ENCODE assay signal across 10 cellular contexts in genomic region chr13:49641810-49642291, GRCh38. TPM values are rescaled to one million over a fixed set of nuclear protein-coding genes. Genes with fewer than 3 reads are reported as not detected.
DNase-seq lines count a peak whose midpoint lies in the region; ATAC-seq and TF ChIP-seq lines count a peak whose summit lies in the region.
"Had no signal": no experiment of that assay in that cellular context is flagged by ENCODE, and none has a peak within 500 bp of the region (broad histone marks: within the 10 kb centered on the region; RNA-seq: fewer than 3 reads in every experiment).

No MANE protein-coding gene starts in this region.

- no peak for TF ChIP-seq CTCF in HFF-Myc (IDR thresholded peaks at IDR 0.05; ENCODE audit: low read depth, low read length, missing control alignments)
- TF ChIP-seq CTCF in activated B cell treated with CpG ODN at 0.5 μM for 24 hours (IDR thresholded peaks at IDR 0.05) = no peak
- TF ChIP-seq CTCF in left ventricle myocardium inferior (IDR thresholded peaks at IDR 0.05; ENCODE audit: borderline replicate concordance) = no peak
- TF ChIP-seq CTCF in spleen (IDR thresholded peaks at IDR 0.05 in 8 of 11, conservative IDR thresholded peaks at IDR 0.05 in 3 of 11) = no peak

- intact Hi-C loops in activated B cell treated with CpG ODN at 0.5 μM for 24 hours (cut with micrococcal nuclease) = loop anchor here (2.0 kb wide), 1 partner anchor 13 kb away; the partner anchor contains the start of gene ARL11
- intact Hi-C loops in left ventricle myocardium inferior (cut with micrococcal nuclease) = no loop called here
- intact Hi-C loops in spleen (cut with DNase I; ENCODE audit: low total_unique reads) = no loop called here

- POLR2A ChIA-PET in activated B cell treated with CpG ODN at 0.5 μM for 24 hours (lab: Charles Lee) = interaction anchor here (1.0 to 1.8 kb wide), 2 partner anchors 10 to 14 kb away, joined by 3 to 6 read pairs; partner anchors contain the start of gene ARL11
- POLR2A ChIA-PET in naive thymus-derived CD8-positive, alpha-beta T cell (lab: Charles Lee) = no interaction called here

- H3K9me3 Mint-ChIP-seq in activated B cell treated with CpG ODN at 0.5 μM for 24 hours = no peaks in the 10 kb centered on the region
- H3K9me3 Mint-ChIP-seq in naive thymus-derived CD8-positive, alpha-beta T cell = no peaks in the 10 kb centered on the region
- H3K9me3 Mint-ChIP-seq: activated T-helper 2 cell treated with anti-CD3 and anti-CD28 coated beads, Interferon-gamma antibody, Interleukin-2, Interleukin-4, amounts not matched to agents 10 μg/mL and 5 μg/mL and 100 μg/mL, durations not matched to agents 14 hours and 24 hours and 36 hours had no signal

- H3K4me1 Mint-ChIP-seq in activated B cell treated with CpG ODN at 0.5 μM for 24 hours = peaks cover 34% of the 10 kb centered on the region
- H3K4me1 Mint-ChIP-seq in naive thymus-derived CD8-positive, alpha-beta T cell = peaks cover 6 to 55% (median 14%) of the 10 kb centered on the region in 4 donors

- WGBS in spleen, 5 donors = 49 to 75% (median 54%) methylated on average over 4 of the region's 4 CpGs

- peak overlapping the region; percentile 30 for H3K27ac ChIP-seq in left ventricle myocardium inferior (replicated peaks)
- H3K27ac ChIP-seq in spleen = peak overlapping the region in 7 of 8 donors; percentile 4 to 91 (median 73)
- H3K27ac ChIP-seq: SJSA1 had no signal

- peaks cover 6% of the 10 kb centered on the region for H3K36me3 Mint-ChIP-seq in activated B cell treated with CpG ODN at 0.5 μM for 24 hours (ENCODE audit: low read depth)
- no peaks in the 10 kb centered on the region for H3K36me3 Mint-ChIP-seq in naive thymus-derived CD8-positive, alpha-beta T cell

- no peaks in the 10 kb centered on the region for H3K4me1 ChIP-seq in left ventricle myocardium inferior
- H3K4me1 ChIP-seq in spleen = peaks cover 3 to 70% (median 33%) of the 10 kb centered on the region in 6 donors
- H3K4me1 ChIP-seq: SJSA1 had no signal

- peak overlapping the region; percentile 24 for H3K4me3 Mint-ChIP-seq in activated B cell treated with CpG ODN at 0.5 μM for 24 hours
- H3K4me3 Mint-ChIP-seq in naive thymus-derived CD8-positive, alpha-beta T cell = peak overlapping the region in 1 of 10 donors; percentile 58

- H3K27me3 ChIP-seq in left ventricle myocardium inferior (ENCODE audit: low read depth) (no peaks in the 10 kb centered on the region), spleen (replicated peaks in 1 of 7) (no peaks in the 10 kb centered on the region)
- H3K27me3 ChIP-seq: SJSA1 had no signal

- no peak for TF ChIP-seq POLR2A in spleen (IDR thresholded peaks at IDR 0.05)

- H3K27ac Mint-ChIP-seq in activated B cell treated with CpG ODN at 0.5 μM for 24 hours = no peak overlapping the region
- H3K27ac Mint-ChIP-seq in naive thymus-derived CD8-positive, alpha-beta T cell = peak overlapping the region in 2 of 10 donors; percentile 13 to 51
- H3K27ac Mint-ChIP-seq: activated T-helper 2 cell treated with anti-CD3 and anti-CD28 coated beads, Interferon-gamma antibody, Interleukin-2, Interleukin-4, amounts not matched to agents 10 μg/mL and 5 μg/mL and 100 μg/mL, durations not matched to agents 14 hours and 24 hours and 36 hours had no signal

- DNase-seq in HFF-Myc (ENCODE audit: extremely low read depth, low read depth) (peak; percentile 38), activated B cell treated with CpG ODN at 0.5 μM for 24 hours (no peak), left ventricle myocardium inferior (peak; percentile 46), spleen (peak; percentile 84)
- no peak for DNase-seq in stimulated activated CD4-positive, alpha-beta T cell treated with anti-CD3 and anti-CD28 coated beads, Interleukin-4, amount 100 ng/mL, for 24 hours
- DNase-seq in naive thymus-derived CD8-positive, alpha-beta T cell = no peak
- no peak for DNase-seq in stimulated activated naive CD4-positive, alpha-beta T cell (lab: John Stamatoyannopoulos, UW)

- no peaks in the 10 kb centered on the region for H3K27me3 Mint-ChIP-seq in activated B cell treated with CpG ODN at 0.5 μM for 24 hours
- H3K27me3 Mint-ChIP-seq in naive thymus-derived CD8-positive, alpha-beta T cell = no peaks in the 10 kb centered on the region

- no peaks in the 10 kb centered on the region for H3K36me3 ChIP-seq in left ventricle myocardium inferior
- H3K36me3 ChIP-seq in spleen = peaks cover 0 to 8% (median 0%) of the 10 kb centered on the region in 6 donors
- H3K36me3 ChIP-seq: SJSA1 had no signal

- H3K9me3 ChIP-seq in left ventricle myocardium inferior (replicated peaks) = no peaks in the 10 kb centered on the region
- no peaks in the 10 kb centered on the region for H3K9me3 ChIP-seq in spleen
- H3K9me3 ChIP-seq: SJSA1 had no signal

- ATAC-seq in activated B cell treated with CpG ODN at 0.5 μM for 24 hours (ENCODE audit: low read depth) = no peak
- no peak for ATAC-seq in GM21360 (IDR thresholded peaks at IDR 0.05; ENCODE audit: unreplicated experiment)
- ATAC-seq in naive thymus-derived CD8-positive, alpha-beta T cell = no peak

- CTCF ChIA-PET in activated B cell treated with CpG ODN at 0.5 μM for 24 hours (lab: Charles Lee) = no interaction called here

- H3K4me3 ChIP-seq in HFF-Myc (replicated peaks; ENCODE audit: low read depth, low read length) = no peak overlapping the region
- peak overlapping the region; percentile 41 for H3K4me3 ChIP-seq in left ventricle myocardium inferior
- H3K4me3 ChIP-seq in spleen = peak overlapping the region in 3 of 8 donors; percentile 24 to 44 (median 25)
- H3K4me3 ChIP-seq: SJSA1 had no signal

RNA-seq across cellular contexts. Expression of gene ARL11, which starts 13.5 kb away (rescaled TPM):
- 9.5 and 10.7 TPM in 2 replicates for total RNA-seq in activated B cell treated with CpG ODN at 0.5 μM for 24 hours
- total RNA-seq in left ventricle myocardium inferior = 0.52 TPM
- 10 to 100 TPM in 5 of 7 donors, 1 to 10 TPM in 2; 8.5 to 15.7 (median 11.7) TPM for total RNA-seq in spleen
- polyA plus RNA-seq in spleen = 10 to 100 TPM in 1 of 3 donors, 1 to 10 TPM in 2; 4.7 to 11.8 (median 8.8) TPM
- total RNA-seq in naive thymus-derived CD8-positive, alpha-beta T cell = 1 to 10 TPM; 1.7 TPM
- polyA plus RNA-seq in naive thymus-derived CD8-positive, alpha-beta T cell = under 1 TPM; 0.15 to 0.68 (median 0.16) TPM

RNA-seq across cellular contexts. Expression of gene EBPL, which starts 49.4 kb away (rescaled TPM):
- 20.0 and 22.4 TPM in 2 replicates for total RNA-seq in activated B cell treated with CpG ODN at 0.5 μM for 24 hours
- total RNA-seq in left ventricle myocardium inferior = 6.0 TPM
- 10 to 100 TPM; 20.1 to 69.4 (median 26.2) TPM for total RNA-seq in spleen
- 10 to 100 TPM; 31.5 to 46.1 (median 36.1) TPM for polyA plus RNA-seq in spleen
- total RNA-seq in naive thymus-derived CD8-positive, alpha-beta T cell = 10 to 100 TPM; 27.0 to 31.2 TPM
- 10 to 100 TPM; 57.0 to 76.5 (median 63.3) TPM for polyA plus RNA-seq in naive thymus-derived CD8-positive, alpha-beta T cell

RNA-seq across cellular contexts. Expression of gene RCBTB1, which starts 56.5 kb away (rescaled TPM):
- total RNA-seq in activated B cell treated with CpG ODN at 0.5 μM for 24 hours (19.7 and 22.6 TPM in 2 replicates), left ventricle myocardium inferior (21.6 TPM), spleen (10 to 100 TPM; 19.4 to 30.9 (median 29.3) TPM)
- 10 to 100 TPM in 2 of 3 donors, 1 to 10 TPM in 1; 10.0 to 13.7 (median 10.3) TPM for polyA plus RNA-seq in spleen
- total RNA-seq in naive thymus-derived CD8-positive, alpha-beta T cell = 10 to 100 TPM; 23.4 to 27.0 TPM
- 1 to 10 TPM; 6.7 to 8.4 (median 7.9) TPM for polyA plus RNA-seq in naive thymus-derived CD8-positive, alpha-beta T cell

Comparison
In these comparisons a context has a peak if more than half of its experiments do, and no peak if none do; other contexts are left out.
1. DNase-seq: peak in HFF-Myc (single experiment), left ventricle myocardium inferior (single experiment) and spleen (single experiment); none in activated B cell treated with CpG ODN at 0.5 μM for 24 hours (single experiment), stimulated activated CD4-positive, alpha-beta T cell treated with anti-CD3 and anti-CD28 coated beads, Interleukin-4, amount 100 ng/mL, for 24 hours (single experiment), naive thymus-derived CD8-positive, alpha-beta T cell (0 of 10) and stimulated activated naive CD4-positive, alpha-beta T cell (0 of 6).